In the genomic region with DNA sequence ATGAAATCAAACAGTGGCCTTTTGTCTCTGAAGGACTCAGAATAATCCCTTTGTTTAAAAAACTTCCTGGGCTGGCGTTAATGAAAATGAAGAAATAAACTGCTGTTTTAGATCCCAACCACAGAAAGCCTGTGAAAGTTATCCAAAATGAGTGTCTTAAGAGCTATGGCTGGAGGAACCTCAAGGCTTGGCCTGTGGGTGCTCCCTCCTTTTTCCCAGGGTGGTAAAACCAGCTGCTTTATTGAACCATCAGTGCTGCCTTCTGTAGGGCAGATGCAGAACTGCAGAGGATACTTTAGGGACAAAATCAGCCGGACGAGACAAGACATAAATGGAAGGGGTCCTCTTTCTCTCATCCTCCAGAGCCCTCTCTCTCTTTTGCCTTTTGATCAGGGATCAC, we compare ENCODE assay signal across 8 cellular contexts.
DNase-seq lines count a peak whose midpoint lies in the region; ATAC-seq, FAIRE-seq and TF ChIP-seq lines count a peak whose summit lies in the region.

No MANE protein-coding gene starts in this region.

- no peak overlapping the region for H3K27ac ChIP-seq in SU-DHL-6 (ENCODE audit: low read depth, low read length)
- H3K27ac ChIP-seq in prostate gland: no peak overlapping the region

- TF ChIP-seq POLR2A in GM12892 (IDR thresholded peaks at IDR 0.05; ENCODE audit: low read depth, low read length): no peak; the same call in 1 of the 2 replicates
- no peak for TF ChIP-seq POLR2A in prostate gland (IDR thresholded peaks at IDR 0.05)

- H3K36me3 ChIP-seq in SU-DHL-6 (ENCODE audit: low read length) (no peaks in the 10 kb centered on the region), prostate gland (no peaks in the 10 kb centered on the region)

- WGBS in prostate gland: 87% methylated on average over 3 of the region's 3 CpGs

- no peak for ATAC-seq in HG02571 (IDR thresholded peaks at IDR 0.05; ENCODE audit: unreplicated experiment)

- no peak overlapping the region for H2AFZ ChIP-seq in SU-DHL-6 (ENCODE audit: low read depth, low read length, severe bottlenecking)

- no peaks in the 10 kb centered on the region for H3K9me2 ChIP-seq in SU-DHL-6 (replicated peaks; ENCODE audit: insufficient read depth, low read length)

- H3K4me1 ChIP-seq in prostate gland (replicated peaks): no peaks in the 10 kb centered on the region

- H3K9me3 ChIP-seq in SU-DHL-6 (ENCODE audit: insufficient read depth, low read length): no peaks in the 10 kb centered on the region
- no peaks in the 10 kb centered on the region for H3K9me3 ChIP-seq in prostate gland

- no peak overlapping the region for H3K4me3 ChIP-seq in AG09309 (ENCODE audit: control insufficient read depth, low read depth, low read length)
- H3K4me3 ChIP-seq in SU-DHL-6 (ENCODE audit: insufficient read depth, low read length, poor library complexity, severe bottlenecking): no peak overlapping the region
- no peak overlapping the region for H3K4me3 ChIP-seq in prostate gland

- H3K9ac ChIP-seq in SU-DHL-6 (ENCODE audit: low read length): no peak overlapping the region

- H4K20me1 ChIP-seq in SU-DHL-6 (ENCODE audit: low read depth, low read length): no peaks in the 10 kb centered on the region

- no peaks in the 10 kb centered on the region for H3K79me2 ChIP-seq in SU-DHL-6 (ENCODE audit: insufficient read depth, low read length)

- intact Hi-C loops in prostate gland (cut with DNase I): no loop called here

- no peaks in the 10 kb centered on the region for H3F3A ChIP-seq in SU-DHL-6 (ENCODE audit: insufficient read depth)

- no peak overlapping the region for H3K4me2 ChIP-seq in SU-DHL-6 (ENCODE audit: low read depth, low read length, poor library complexity, severe bottlenecking)

- TF ChIP-seq CTCF in AG09309 (IDR thresholded peaks at IDR 0.05; ENCODE audit: control insufficient read depth, insufficient read depth, low read depth, low read length, missing control alignments): peak; percentile 50
- peak; percentile 21 for TF ChIP-seq CTCF in SU-DHL-6 (IDR thresholded peaks at IDR 0.05; ENCODE audit: insufficient read depth, low read length, poor library complexity, severe bottlenecking)
- TF ChIP-seq CTCF in prostate gland (IDR thresholded peaks at IDR 0.05): peak in 1 of 4 experiments; percentile 10

- H3K27me3 ChIP-seq in SU-DHL-6 (ENCODE audit: low read length): no peaks in the 10 kb centered on the region
- H3K27me3 ChIP-seq in prostate gland (replicated peaks; ENCODE audit: insufficient read depth): no peaks in the 10 kb centered on the region

- FAIRE-seq in GM12892 (lab: Jason Lieb, UNC): peak; percentile 62

- no peak for DNase-seq in AG09309 (ENCODE audit: low read depth)
- DNase-seq in GM12892 (ENCODE audit: insufficient read length): no peak
- peak; percentile 36 for DNase-seq in iPS DF 4.7 (ENCODE audit: extremely low read depth, low spot score)
- no peak for DNase-seq in NOMO-1 (lab: John Stamatoyannopoulos, UW; ENCODE audit: unreplicated experiment in 2 of 2)
- no peak for DNase-seq in COLO829 (ENCODE audit: low spot score)
- DNase-seq in prostate gland (ENCODE audit: low spot score): no peak
